14 cellular contexts compared by ENCODE assay signal in the genomic region with DNA sequence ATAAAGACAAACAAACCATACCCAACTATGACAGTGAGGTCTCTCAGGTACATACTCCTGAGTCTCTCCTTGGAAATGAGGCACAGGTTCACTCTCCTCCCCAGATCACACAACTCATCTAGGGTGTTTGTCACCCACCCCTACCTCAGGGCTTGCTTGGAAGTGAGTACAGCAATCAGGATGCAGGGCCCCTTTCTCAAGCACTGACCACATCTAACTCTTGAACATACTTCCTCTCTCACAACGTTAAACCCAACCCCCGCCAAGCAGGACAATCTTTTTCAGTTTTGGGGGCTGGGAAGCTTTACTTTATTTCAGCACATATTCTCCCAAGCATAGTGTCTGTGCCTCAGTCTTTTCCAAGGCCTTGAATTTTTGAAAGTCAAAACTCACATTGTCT. TPM values are rescaled to one million over a fixed set of nuclear protein-coding genes. Genes with fewer than 3 reads are reported as not detected.
DNase-seq lines count a peak whose midpoint lies in the region; ATAC-seq, FAIRE-seq and TF ChIP-seq lines count a peak whose summit lies in the region.
"Had no signal": no experiment of that assay in that cellular context is flagged by ENCODE, and none has a peak within 500 bp of the region (broad histone marks: within the 10 kb centered on the region; RNA-seq: fewer than 3 reads in every experiment).

No MANE protein-coding gene starts in this region.

- CTCF ChIA-PET in OCI-LY7 (lab: Charles Lee; ENCODE audit: unreplicated experiment) = interaction anchor here (0.9 kb wide), 1 partner anchor 9 kb away, joined by 3 read pairs; the partner anchor contains the start of gene GALC

- no peaks in the 10 kb centered on the region for H3K27me3 ChIP-seq in left lung

- intact Hi-C loops in OCI-LY7 (cut with micrococcal nuclease; ENCODE audit: unreplicated experiment) (loop anchor here (10.0 kb wide), 2 partner anchors 382 to 792 kb away; partner anchors contain the start of genes EML5 and SPATA7), left lung (cut with DNase I) (no loop called here)

- H3K9me3 ChIP-seq in OCI-LY7 (ENCODE audit: low read length) (no peaks in the 10 kb centered on the region), left lung (no peaks in the 10 kb centered on the region)

- H3K4me1 ChIP-seq in OCI-LY7 (ENCODE audit: insufficient read depth, low read length, poor library complexity, severe bottlenecking) (peaks cover 42% of the 10 kb centered on the region), left lung (peaks cover 0 to 41% of the 10 kb centered on the region in 2 donors)

- no TSS peak for BruUV-seq in OCI-LY7 (replicated peaks; lab: Mats Ljungman, UMichigan)

- peak; percentile 20 for DNase-seq in Ammon's horn (ENCODE audit: low spot score)
- no peak for DNase-seq in GM18507 (ENCODE audit: extremely low spot score, insufficient read length, low read depth)
- DNase-seq in OCI-LY7 (ENCODE audit: low spot score) = peak; percentile 19
- DNase-seq in left lung = no peak
- no peak for DNase-seq in superior temporal gyrus (ENCODE audit: extremely low spot score)
- DNase-seq in NCI-H128 (lab: John Stamatoyannopoulos, UW; ENCODE audit: unreplicated experiment) = no peak
- DNase-seq in NK-92 treated with Interleukin-12 subunit alpha and Interleukin-12 subunit beta, amount 100 ng/mL, for 24 hours (lab: John Stamatoyannopoulos, UW) = no peak
- DNase-seq: left cardiac atrium, NCI-H187, WERI-Rb-1 had no signal

- H3K4me2 ChIP-seq in OCI-LY7 (ENCODE audit: low read length) = peak overlapping the region; percentile 8; the same call in 1 of the 2 replicates

- H3K36me3 ChIP-seq in OCI-LY7 (ENCODE audit: insufficient read depth, low read length) (no peaks in the 10 kb centered on the region), left lung (no peaks in the 10 kb centered on the region)
- H3K36me3 ChIP-seq: WERI-Rb-1 had no signal

- peaks cover 23% of the 10 kb centered on the region for H3K79me2 ChIP-seq in OCI-LY7 (ENCODE audit: insufficient read depth, low read depth, low read length)

- H3K4me3 ChIP-seq in OCI-LY7 (ENCODE audit: low read depth, low read length, poor library complexity, severe bottlenecking) (no peak overlapping the region), left lung (no peak overlapping the region)

- no peak for TF ChIP-seq CTCF in OCI-LY7 (conservative IDR thresholded peaks at IDR 0.05; ENCODE audit: low read length)
- no peak for TF ChIP-seq CTCF in left lung (IDR thresholded peaks at IDR 0.05)

- peak; percentile 32 for ATAC-seq in left lung
- no peak for ATAC-seq in GM21825 (IDR thresholded peaks at IDR 0.05; ENCODE audit: unreplicated experiment)

- POLR2A ChIA-PET in OCI-LY7 (lab: Charles Lee) = interaction anchor here (0.5 to 6.2 kb wide), 3 partner anchors 9 to 1413 kb away, joined by 3 to 66 read pairs (median 3); partner anchors contain the start of gene GALC

- no peaks in the 10 kb centered on the region for H3K9me2 ChIP-seq in OCI-LY7 (ENCODE audit: insufficient read depth, low read length)

- H2AFZ ChIP-seq in OCI-LY7 (ENCODE audit: low read length) = peak overlapping the region; percentile 73

- peak; percentile 70 for FAIRE-seq in GM18507 (lab: Jason Lieb, UNC)
- FAIRE-seq: frontal cortex, RCC 7860 had no signal

- no peaks in the 10 kb centered on the region for H4K20me1 ChIP-seq in OCI-LY7 (ENCODE audit: insufficient read depth, low read length)

- H3K27ac ChIP-seq in OCI-LY7 (ENCODE audit: low read depth, low read length, poor library complexity, severe bottlenecking) (no peak overlapping the region), left lung (peak overlapping the region in 1 of 2 donors; percentile 82)
- H3K27ac ChIP-seq: WERI-Rb-1 had no signal

RNA-seq across cellular contexts. Expression of gene GPR65, which starts 2.5 kb away (rescaled TPM):
- 4.5 and 6.1 TPM in 2 replicates for total RNA-seq in OCI-LY7 (2014; rRNA removed; shearing (Covaris generic))
- total RNA-seq in OCI-LY7 (2022) (8.0 and 8.2 TPM in 2 replicates), left lung (10 to 100 TPM in 1 of 2 donors, 1 to 10 TPM in 1; 3.1 to 11.1 TPM)
- total RNA-seq: HT-29 had no signal

RNA-seq across cellular contexts. Expression of gene GALC, which starts 9.4 kb away (rescaled TPM):
- 4.4 and 7.5 TPM in 2 replicates for total RNA-seq in OCI-LY7 (2014; rRNA removed; shearing (Covaris generic))
- total RNA-seq in OCI-LY7 (2022) = 18.0 and 21.3 TPM in 2 replicates
- total RNA-seq in left lung = 10 to 100 TPM; 31.0 to 48.3 TPM
- total RNA-seq: HT-29 had no signal

Comparison
In these comparisons a context has a peak if more than half of its experiments do, and no peak if none do; other contexts are left out.
1. DNase-seq: peak in Ammon's horn (single experiment) and OCI-LY7 (single experiment); none in GM18507 (single experiment), left lung (0 of 2), superior temporal gyrus (single experiment), NCI-H128 (single experiment) and NK-92 treated with Interleukin-12 subunit alpha and Interleukin-12 subunit beta, amount 100 ng/mL, for 24 hours (single experiment).